Comparison of ENCODE assay signal across 13 cellular contexts in genomic region chr18:59715966-59716369, GRCh38. TPM values are rescaled to one million over a fixed set of nuclear protein-coding genes. Genes with fewer than 3 reads are reported as not detected.
DNase-seq lines count a peak whose midpoint lies in the region; ATAC-seq, FAIRE-seq and TF ChIP-seq lines count a peak whose summit lies in the region.
"Had no signal": no experiment of that assay in that cellular context is flagged by ENCODE, and none has a peak within 500 bp of the region (broad histone marks: within the 10 kb centered on the region; RNA-seq: fewer than 3 reads in every experiment).

No MANE protein-coding gene starts in this region.

- H3K27ac ChIP-seq in epithelial cell of prostate (peak overlapping the region; percentile 79), osteoblast (ENCODE audit: low read depth, low read length) (peak overlapping the region; percentile 89)

- H3K4me2 ChIP-seq in osteoblast (ENCODE audit: insufficient read depth, low read length), result peak overlapping the region; percentile 22

- no peak for ATAC-seq in GM21619 (IDR thresholded peaks at IDR 0.05; ENCODE audit: unreplicated experiment)
- no peak for ATAC-seq in GM21423 (IDR thresholded peaks at IDR 0.05; ENCODE audit: unreplicated experiment)
- ATAC-seq in GM21515 (IDR thresholded peaks at IDR 0.05; ENCODE audit: unreplicated experiment), result no peak
- no peak for ATAC-seq in GM19351 (IDR thresholded peaks at IDR 0.05; ENCODE audit: unreplicated experiment)

- H3K27me3 ChIP-seq in osteoblast (ENCODE audit: insufficient read depth, low read length), result no peaks in the 10 kb centered on the region

- H3K4me1 ChIP-seq in osteoblast (ENCODE audit: insufficient read depth, low read length), result peaks cover 52% of the 10 kb centered on the region

- H3K79me2 ChIP-seq in osteoblast (ENCODE audit: insufficient read depth, low read length), result no peaks in the 10 kb centered on the region

- FAIRE-seq in RCC 7860 (lab: Jason Lieb, UNC), result peak; percentile 97

- H3K4me3 ChIP-seq in osteoblast (ENCODE audit: insufficient read depth, low read length), result no peak overlapping the region

- peak; percentile 23 for TF ChIP-seq CTCF in osteoblast (IDR thresholded peaks at IDR 0.05; ENCODE audit: extremely low read depth, low read depth, low read length)

- H3K9me3 ChIP-seq in osteoblast (ENCODE audit: low read depth, low read length), result no peaks in the 10 kb centered on the region

- no peak overlapping the region for H2AFZ ChIP-seq in osteoblast (ENCODE audit: low read length)

- DNase-seq in ELF-1 (ENCODE audit: low read depth, low spot score), result peak; percentile 32
- peak; percentile 97 for DNase-seq in RCC 7860 (ENCODE audit: low spot score)
- DNase-seq in epithelial cell of prostate (ENCODE audit: low read depth, low spot score), result peak; percentile 87
- DNase-seq in osteoblast (ENCODE audit: insufficient read length, low spot score, missing footprints), result peak; percentile 94
- DNase-seq: activated CD4-positive, alpha-beta T cell treated with anti-CD3 and anti-CD28 coated beads for 1 hour; activated effector memory CD4-positive, alpha-beta T cell treated with Interleukin-2 at 50 U/mL for 16 hours; DMS153; Right ventricle myocardium superior; stimulated activated CD4-positive, alpha-beta T cell treated with anti-CD3 and anti-CD28 coated beads, Interleukin-4, amount 100 ng/mL, for 1 hour had no signal

- H4K20me1 ChIP-seq in osteoblast (ENCODE audit: insufficient read depth, low read length), result no peaks in the 10 kb centered on the region

- H3K36me3 ChIP-seq in osteoblast (ENCODE audit: insufficient read depth, low read length), result no peaks in the 10 kb centered on the region

RNA-seq across cellular contexts. Expression of gene CCBE1, which starts 18.7 kb away (rescaled TPM):
- total RNA-seq in osteoblast, result 51.4 and 53.0 TPM in 2 replicates

Comparison
In these comparisons a context has a peak if more than half of its experiments do, and no peak if none do; other contexts are left out.
1. DNase-seq: peak in every context shown above with its lines; median percentile 97 in RCC 7860; 94 in osteoblast; 87 in epithelial cell of prostate; 32 in ELF-1.